In genomic region chr2:99947366-99947765, GRCh38 we compare ENCODE assay signal across 8 cellular contexts.
DNase-seq lines count a peak whose midpoint lies in the region; ATAC-seq, FAIRE-seq and TF ChIP-seq lines count a peak whose summit lies in the region.
"Not testable (repeated sequence)": the region's sequence is repeated elsewhere in the genome, so short reads cannot be mapped to it uniquely, and the experiment has no call there.

No MANE protein-coding gene starts in this region.

- not testable (repeated sequence) for H3K9me3 ChIP-seq in HEK293 (ENCODE audit: control insufficient read depth, insufficient read depth, low read depth, low read length); K562 (replicated peaks; ENCODE audit: control insufficient read depth, insufficient read depth, low read depth, low read length)

- peak; percentile 28 for DNase-seq in SK-MEL-5 (ENCODE audit: low read depth, low spot score)
- not testable (repeated sequence) for DNase-seq in activated CD8-positive, alpha-beta T cell treated with anti-CD3 and anti-CD28 coated beads for 36 hours; K562 (ENCODE audit: extremely low read depth in 1 of 4, low spot score in 3 of 4); central memory CD8-positive, alpha-beta T cell (ENCODE audit: low spot score in 2 of 2); osteocyte (ENCODE audit: extremely low spot score, unreplicated experiment); stimulated activated naive B cell treated with anti-CD40 and anti-IgM and Interleukin-4, amounts not matched to agents 10 μg/mL and 1 μg/mL and 100 μg/mL, for 72 hours

- not testable (repeated sequence) for H2AFZ ChIP-seq in K562 (ENCODE audit: low read depth, low read length)

- not testable (repeated sequence) for H3K4me3 Mint-ChIP-seq in activated CD8-positive, alpha-beta T cell treated with anti-CD3 and anti-CD28 coated beads for 36 hours; central memory CD8-positive, alpha-beta T cell; osteocyte (ENCODE audit: unreplicated experiment); stimulated activated naive B cell treated with anti-CD40 and anti-IgM and Interleukin-4, amounts not matched to agents 10 μg/mL and 1 μg/mL and 100 μg/mL, for 72 hours

- not testable (repeated sequence) for H3K79me2 ChIP-seq in K562 (ENCODE audit: control insufficient read depth, insufficient read depth, low read length)

- WGBS in K562 (ENCODE audit: insufficient coverage, low coverage, missing lambda C conversion rate) = 0% methylated on average over 4 of the region's 4 CpGs

- not testable (repeated sequence) for ATAC-seq in activated CD8-positive, alpha-beta T cell treated with anti-CD3 and anti-CD28 coated beads for 36 hours; K562; central memory CD8-positive, alpha-beta T cell (replicated peaks; ENCODE audit: extremely low read depth, poor library complexity, severe bottlenecking); stimulated activated naive B cell treated with anti-CD40 and anti-IgM and Interleukin-4, amounts not matched to agents 10 μg/mL and 1 μg/mL and 100 μg/mL, for 72 hours (replicated peaks)

- H3K27ac ChIP-seq in 22Rv1 = peak overlapping the region; percentile 21; the same call in 1 of the 2 replicates
- H3K27ac ChIP-seq in HEK293 (ENCODE audit: extremely low read depth, low read depth, low read length); K562 (ENCODE audit: extremely low read depth, low read depth, low read length): not testable (repeated sequence)

- H3K9me3 Mint-ChIP-seq in activated CD8-positive, alpha-beta T cell treated with anti-CD3 and anti-CD28 coated beads for 36 hours; central memory CD8-positive, alpha-beta T cell; osteocyte (ENCODE audit: unreplicated experiment); stimulated activated naive B cell treated with anti-CD40 and anti-IgM and Interleukin-4, amounts not matched to agents 10 μg/mL and 1 μg/mL and 100 μg/mL, for 72 hours: not testable (repeated sequence)

- not testable (repeated sequence) for H3K4me3 ChIP-seq in HEK293 (ENCODE audit: low read depth, low read length); K562

- H4K20me1 ChIP-seq in K562 (replicated peaks; ENCODE audit: control insufficient read depth, insufficient read depth, low read length) = not testable (repeated sequence)

- H3K4me1 ChIP-seq in HEK293 (ENCODE audit: control insufficient read depth, insufficient read depth, low read length); K562 (replicated peaks in 1 of 2; ENCODE audit: control insufficient read depth in 2 of 2, insufficient read depth in 2 of 2, low read length in 2 of 2): not testable (repeated sequence)

- in situ Hi-C loops in SK-MEL-5 (cut with HindIII; ENCODE audit: low pct_unique_long_range_greater_than_20kb, low sequenced_read_pairs); K562 (cut with MboI): not testable (repeated sequence)

- TF ChIP-seq CTCF in 22Rv1 (IDR thresholded peaks at IDR 0.05); HEK293 (tag by site-specific recombination; IDR thresholded peaks at IDR 0.05); K562 (IDR thresholded peaks at IDR 0.05 in 2 of 3, conservative IDR thresholded peaks at IDR 0.05 in 1 of 3; ENCODE audit: insufficient read depth in 2 of 3, low read depth in 1 of 3, low read length in 3 of 3); osteocyte (IDR thresholded peaks at IDR 0.05): not testable (repeated sequence)
- TF ChIP-seq CTCF in activated CD8-positive, alpha-beta T cell treated with anti-CD3 and anti-CD28 coated beads for 36 hours (IDR thresholded peaks at IDR 0.05) = peak; percentile 33

- H3K4me2 ChIP-seq in K562 (ENCODE audit: insufficient read depth, low read length) = not testable (repeated sequence)

- FAIRE-seq in K562 (lab: Jason Lieb, UNC) = not testable (repeated sequence)

- intact Hi-C loops in activated CD8-positive, alpha-beta T cell treated with anti-CD3 and anti-CD28 coated beads for 36 hours (cut with micrococcal nuclease); K562 (cut with micrococcal nuclease): not testable (repeated sequence)

- POLR2A ChIA-PET in HEK293 (lab: Yijun Ruan, JAX); activated CD8-positive, alpha-beta T cell treated with anti-CD3 and anti-CD28 coated beads for 36 hours (lab: Charles Lee): not testable (repeated sequence)
- POLR2A ChIA-PET in K562 (lab: Yijun Ruan, JAX) = interaction anchor here (0.6 to 0.7 kb wide), 2 partner anchors 11 to 242 kb away, joined by 3 read pairs; no protein-coding TSS in a partner anchor

- TF ChIP-seq POLR2A in K562 (conservative IDR thresholded peaks at IDR 0.05) = not testable (repeated sequence)

- not testable (repeated sequence) for H3K36me3 ChIP-seq in HEK293 (ENCODE audit: control insufficient read depth in 2 of 2, insufficient read depth in 1 of 2, low read length in 2 of 2); K562 (ENCODE audit: control insufficient read depth, insufficient read depth, low read length)

- not testable (repeated sequence) for H3K27ac Mint-ChIP-seq in activated CD8-positive, alpha-beta T cell treated with anti-CD3 and anti-CD28 coated beads for 36 hours
- H3K27ac Mint-ChIP-seq in central memory CD8-positive, alpha-beta T cell (ENCODE audit: low read depth) = peak overlapping the region; percentile 48
- peak overlapping the region; percentile 16 for H3K27ac Mint-ChIP-seq in osteocyte (ENCODE audit: unreplicated experiment)
- peak overlapping the region; percentile 34 for H3K27ac Mint-ChIP-seq in stimulated activated naive B cell treated with anti-CD40 and anti-IgM and Interleukin-4, amounts not matched to agents 10 μg/mL and 1 μg/mL and 100 μg/mL, for 72 hours

- TF ChIP-seq EP300 in K562 (IDR thresholded peaks at IDR 0.05; ENCODE audit: low read length) = not testable (repeated sequence)

- CTCF ChIA-PET in HEK293 (lab: Yijun Ruan, JAX); activated CD8-positive, alpha-beta T cell treated with anti-CD3 and anti-CD28 coated beads for 36 hours (lab: Charles Lee); K562 (lab: Yijun Ruan, JAX; ENCODE audit: low intra/inter-chr PET ratio): not testable (repeated sequence)

- not testable (repeated sequence) for TF ChIP-seq RAD21 in K562 (CRISPR knock-in tag; conservative IDR thresholded peaks at IDR 0.05 in 1 of 2, IDR thresholded peaks at IDR 0.05 in 1 of 2)

- not testable (repeated sequence) for BruUV-seq in K562 (replicated peaks; lab: Mats Ljungman, UMichigan)

- H3K9me1 ChIP-seq in K562 (ENCODE audit: control insufficient read depth, insufficient read depth, low read length) = not testable (repeated sequence)

- not testable (repeated sequence) for H3K4me1 Mint-ChIP-seq in activated CD8-positive, alpha-beta T cell treated with anti-CD3 and anti-CD28 coated beads for 36 hours (ENCODE audit: low read depth); central memory CD8-positive, alpha-beta T cell; osteocyte (ENCODE audit: unreplicated experiment)
- H3K4me1 Mint-ChIP-seq in stimulated activated naive B cell treated with anti-CD40 and anti-IgM and Interleukin-4, amounts not matched to agents 10 μg/mL and 1 μg/mL and 100 μg/mL, for 72 hours = peaks cover 19 to 20% of the 10 kb centered on the region in 2 donors

- not testable (repeated sequence) for H3K27me3 Mint-ChIP-seq in activated CD8-positive, alpha-beta T cell treated with anti-CD3 and anti-CD28 coated beads for 36 hours; central memory CD8-positive, alpha-beta T cell; osteocyte (ENCODE audit: unreplicated experiment); stimulated activated naive B cell treated with anti-CD40 and anti-IgM and Interleukin-4, amounts not matched to agents 10 μg/mL and 1 μg/mL and 100 μg/mL, for 72 hours

- H3K9ac ChIP-seq in K562 (ENCODE audit: insufficient read depth in 1 of 2, low read depth in 2 of 2, low read length in 2 of 2) = not testable (repeated sequence)

- not testable (repeated sequence) for H3K36me3 Mint-ChIP-seq in activated CD8-positive, alpha-beta T cell treated with anti-CD3 and anti-CD28 coated beads for 36 hours (ENCODE audit: low read depth); central memory CD8-positive, alpha-beta T cell (ENCODE audit: insufficient read depth)
- peaks cover 56% of the 10 kb centered on the region for H3K36me3 Mint-ChIP-seq in osteocyte (ENCODE audit: unreplicated experiment)
- peaks cover 30 to 62% of the 10 kb centered on the region in 2 donors for H3K36me3 Mint-ChIP-seq in stimulated activated naive B cell treated with anti-CD40 and anti-IgM and Interleukin-4, amounts not matched to agents 10 μg/mL and 1 μg/mL and 100 μg/mL, for 72 hours

- H3K27me3 ChIP-seq in K562 (ENCODE audit: control insufficient read depth in 2 of 2, insufficient read depth in 2 of 2, low read length in 2 of 2) = not testable (repeated sequence)

TF ChIP-seq in HEK293, 187 proteins besides CTCF, POLR2A, EP300 and RAD21:
- peak; percentile 67 for TF ChIP-seq ZNF366 (tag by site-specific recombination; conservative IDR thresholded peaks at IDR 0.05)

TF ChIP-seq in K562, 482 proteins besides CTCF, POLR2A, EP300 and RAD21:
- peak; percentile 70 for TF ChIP-seq ZNF512 (tag; IDR thresholded peaks at IDR 0.05)
